In the genomic region with DNA sequence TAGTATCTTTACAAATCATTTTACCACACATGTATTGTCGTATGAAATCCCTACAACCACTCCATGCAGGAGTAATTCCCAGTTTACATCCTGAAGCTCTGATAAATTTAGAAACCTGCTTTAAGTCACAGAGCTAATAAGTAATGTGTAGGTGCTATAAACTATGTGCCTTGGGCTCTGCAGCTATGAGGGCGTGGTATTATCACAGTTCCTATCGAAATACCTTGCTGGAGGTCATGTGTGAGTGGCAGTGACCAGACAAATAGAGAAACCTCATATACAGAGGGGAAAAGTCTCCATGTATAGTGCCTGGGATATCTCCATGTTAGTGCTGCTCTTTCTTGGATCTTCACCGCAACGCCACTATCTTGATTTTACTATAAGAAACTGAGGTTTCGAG, we compare ENCODE assay signal across 10 cellular contexts. TPM values are rescaled to one million over a fixed set of nuclear protein-coding genes. Genes with fewer than 3 reads are reported as not detected.
A peak's percentile ranks its signal among the peaks of the same experiment; 100 is the strongest.
DNase-seq lines count a peak whose midpoint lies in the region; ATAC-seq, FAIRE-seq and TF ChIP-seq lines count a peak whose summit lies in the region.
"Had no signal": no experiment of that assay in that cellular context is flagged by ENCODE, and none has a peak within 500 bp of the region (broad histone marks: within the 10 kb centered on the region; RNA-seq: fewer than 3 reads in every experiment).

No MANE protein-coding gene starts in this region.

- intact Hi-C loops in activated T-helper 2 cell treated with anti-CD3 and anti-CD28 coated beads, Interferon-gamma antibody, Interleukin-2, Interleukin-4, amounts not matched to agents 10 μg/mL and 5 μg/mL and 100 μg/mL, durations not matched to agents 14 hours and 24 hours and 36 hours (cut with micrococcal nuclease): loop anchor here (1.0 kb wide), 3 partner anchors 84 to 174 kb away; a partner anchor contains a TSS
- intact Hi-C loops in posterior cingulate gyrus (cut with DNase I): no loop called here

- peaks cover 16% of the 10 kb centered on the region for H3K36me3 Mint-ChIP-seq in activated T-helper 2 cell treated with anti-CD3 and anti-CD28 coated beads, Interferon-gamma antibody, Interleukin-2, Interleukin-4, amounts not matched to agents 10 μg/mL and 5 μg/mL and 100 μg/mL, durations not matched to agents 14 hours and 24 hours and 36 hours (ENCODE audit: low read depth)

- H2AFZ ChIP-seq in SK-N-SH (ENCODE audit: low read depth) (peak overlapping the region; percentile 94), keratinocyte (ENCODE audit: control insufficient read depth, low read length) (peak overlapping the region; percentile 19)

- peaks cover 9% of the 10 kb centered on the region for H3F3A ChIP-seq in SK-N-SH (replicated peaks; ENCODE audit: insufficient read depth)

- H3K79me2 ChIP-seq in SK-N-SH (ENCODE audit: insufficient read depth) (peaks cover 36% of the 10 kb centered on the region), keratinocyte (ENCODE audit: control insufficient read depth, insufficient read depth, low read length) (peaks cover 37% of the 10 kb centered on the region)

- dilution Hi-C loops in keratinocyte (cut with MboI; ENCODE audit: extremely low pct_ligation_motif_present, low sequenced_read_pairs): no loop called here

- peak overlapping the region; percentile 94 for H3K4me3 Mint-ChIP-seq in activated T-helper 2 cell treated with anti-CD3 and anti-CD28 coated beads, Interferon-gamma antibody, Interleukin-2, Interleukin-4, amounts not matched to agents 10 μg/mL and 5 μg/mL and 100 μg/mL, durations not matched to agents 14 hours and 24 hours and 36 hours (ENCODE audit: low read depth)

- no peaks in the 10 kb centered on the region for H3K27me3 ChIP-seq in SK-N-SH (ENCODE audit: insufficient read depth)
- no peaks in the 10 kb centered on the region for H3K27me3 ChIP-seq in keratinocyte (ENCODE audit: control insufficient read depth, extremely low read depth, insufficient read depth, low read length)
- peaks cover 0 to 3% of the 10 kb centered on the region in 2 donors for H3K27me3 ChIP-seq in stomach smooth muscle (ENCODE audit: control insufficient read depth in 1 of 2, insufficient read depth in 2 of 2, low read length in 2 of 2)

- H3K4me1 Mint-ChIP-seq in activated T-helper 2 cell treated with anti-CD3 and anti-CD28 coated beads, Interferon-gamma antibody, Interleukin-2, Interleukin-4, amounts not matched to agents 10 μg/mL and 5 μg/mL and 100 μg/mL, durations not matched to agents 14 hours and 24 hours and 36 hours (ENCODE audit: low read depth): peaks cover 35% of the 10 kb centered on the region

- H3K27me3 Mint-ChIP-seq in activated T-helper 2 cell treated with anti-CD3 and anti-CD28 coated beads, Interferon-gamma antibody, Interleukin-2, Interleukin-4, amounts not matched to agents 10 μg/mL and 5 μg/mL and 100 μg/mL, durations not matched to agents 14 hours and 24 hours and 36 hours (ENCODE audit: low read depth): no peaks in the 10 kb centered on the region

- no peak overlapping the region for H3K4me3 ChIP-seq in SK-N-SH (ENCODE audit: low read depth in 2 of 2, low read length in 1 of 2)
- H3K4me3 ChIP-seq in keratinocyte (ENCODE audit: control insufficient read depth in 2 of 3, extremely low read depth in 1 of 3, insufficient read depth in 2 of 3, low read depth in 1 of 3, low read length in 3 of 3): no peak overlapping the region
- H3K4me3 ChIP-seq in stomach smooth muscle (ENCODE audit: low read length in 2 of 2): peak overlapping the region; percentile 89 to 96

- no peaks in the 10 kb centered on the region for H3K9me1 ChIP-seq in keratinocyte (ENCODE audit: control insufficient read depth, extremely low read depth, insufficient read depth, low read length)

- TF ChIP-seq CTCF in SK-N-SH (IDR thresholded peaks at IDR 0.05) (no peak), keratinocyte (optimal IDR thresholded peaks at IDR 0.05 in 1 of 3, IDR thresholded peaks at IDR 0.05 in 1 of 3, conservative IDR thresholded peaks at IDR 0.05 in 1 of 3; ENCODE audit: extremely low read depth in 1 of 3, insufficient read depth in 2 of 3, low read length in 3 of 3) (no peak)

- peak overlapping the region; percentile 91; the same call in 1 of the 2 replicates for H3K4me2 ChIP-seq in SK-N-SH
- peak overlapping the region; percentile 95 for H3K4me2 ChIP-seq in keratinocyte (ENCODE audit: control insufficient read depth, extremely low read depth, insufficient read depth, low read depth, low read length)

- peak overlapping the region; percentile 96 for H3K27ac Mint-ChIP-seq in activated T-helper 2 cell treated with anti-CD3 and anti-CD28 coated beads, Interferon-gamma antibody, Interleukin-2, Interleukin-4, amounts not matched to agents 10 μg/mL and 5 μg/mL and 100 μg/mL, durations not matched to agents 14 hours and 24 hours and 36 hours

- FAIRE-seq in keratinocyte (lab: Jason Lieb, UNC): no peak

- no peak for TF ChIP-seq RAD21 in SK-N-SH (IDR thresholded peaks at IDR 0.05; ENCODE audit: low read length)

- no peak for TF ChIP-seq EP300 in SK-N-SH (IDR thresholded peaks at IDR 0.05; ENCODE audit: borderline replicate concordance in 1 of 2, low read depth in 1 of 2, low read length in 1 of 2)

- H4K20me1 ChIP-seq in SK-N-SH (ENCODE audit: insufficient read depth): no peaks in the 10 kb centered on the region
- H4K20me1 ChIP-seq in keratinocyte (ENCODE audit: control insufficient read depth, extremely low read depth, insufficient read depth, low read length): no peaks in the 10 kb centered on the region

- H3K4me1 ChIP-seq in SK-N-SH (ENCODE audit: control insufficient read depth in 1 of 2, insufficient read depth in 2 of 2, low read depth in 1 of 2, low read length in 1 of 2) (peaks cover 11 to 15% of the 10 kb centered on the region in 2 experiments; a peak in 3 of 4 replicates), keratinocyte (ENCODE audit: control insufficient read depth, extremely low read depth, insufficient read depth, low read length) (peaks cover 15% of the 10 kb centered on the region), stomach smooth muscle (ENCODE audit: control insufficient read depth, insufficient read depth, low read length) (peaks cover 7% of the 10 kb centered on the region)

- H3K36me3 ChIP-seq in SK-N-SH (replicated peaks in 1 of 2; ENCODE audit: control insufficient read depth in 1 of 2, insufficient read depth in 2 of 2, low read length in 1 of 2): no peaks in the 10 kb centered on the region
- no peaks in the 10 kb centered on the region for H3K36me3 ChIP-seq in keratinocyte (ENCODE audit: control insufficient read depth in 2 of 2, extremely low read depth in 1 of 2, insufficient read depth in 2 of 2, low read length in 2 of 2)
- H3K36me3 ChIP-seq in stomach smooth muscle (ENCODE audit: control insufficient read depth in 2 of 2, insufficient read depth in 2 of 2, low read length in 2 of 2): no peaks in the 10 kb centered on the region

- no peak overlapping the region for H3K9ac ChIP-seq in SK-N-SH
- no peak overlapping the region for H3K9ac ChIP-seq in keratinocyte (ENCODE audit: control insufficient read depth, extremely low read depth, insufficient read depth, low read length)
- H3K9ac ChIP-seq in stomach smooth muscle (ENCODE audit: low read length in 2 of 2): peak overlapping the region in 1 of 2 donors; percentile 70

- no peaks in the 10 kb centered on the region for H3K9me3 Mint-ChIP-seq in activated T-helper 2 cell treated with anti-CD3 and anti-CD28 coated beads, Interferon-gamma antibody, Interleukin-2, Interleukin-4, amounts not matched to agents 10 μg/mL and 5 μg/mL and 100 μg/mL, durations not matched to agents 14 hours and 24 hours and 36 hours

- WGBS in SK-N-SH (ENCODE audit: low lambda C conversion rate): 95% methylated on average over 6 of the region's 6 CpGs

- POLR2A ChIA-PET in SK-N-SH (lab: Yijun Ruan, JAX): no interaction called here

- DNase-seq in SK-N-SH: no peak
- DNase-seq in activated T-helper 2 cell treated with anti-CD3 and anti-CD28 coated beads, Interferon-gamma antibody, Interleukin-2, Interleukin-4, amounts not matched to agents 10 μg/mL and 5 μg/mL and 100 μg/mL, durations not matched to agents 14 hours and 24 hours and 36 hours (ENCODE audit: low spot score): no peak
- no peak for DNase-seq in keratinocyte (ENCODE audit: low read depth, low spot score)
- DNase-seq in superior temporal gyrus (ENCODE audit: extremely low spot score): no peak
- DNase-seq in posterior cingulate gyrus: no peak
- DNase-seq: islet precursor cell, NCI-H82 had no signal

- CTCF ChIA-PET in SK-N-SH (lab: Yijun Ruan, JAX): interaction anchor here (3.5 kb wide), 1 partner anchor 59 kb away, joined by 24 read pairs; no protein-coding TSS in a partner anchor

- ATAC-seq in SK-N-SH treated with all-trans-retinoic acid at 6 μM for 48 hours (no peak), GM18873 (IDR thresholded peaks at IDR 0.05; ENCODE audit: low FRiP score, unreplicated experiment) (no peak)

- no peaks in the 10 kb centered on the region for H3K9me2 ChIP-seq in SK-N-SH

- H3K9me3 ChIP-seq in SK-N-SH: no peaks in the 10 kb centered on the region
- H3K9me3 ChIP-seq in keratinocyte (ENCODE audit: control insufficient read depth, low read depth, low read length): no peaks in the 10 kb centered on the region
- H3K9me3 ChIP-seq in stomach smooth muscle (ENCODE audit: control insufficient read depth in 2 of 2, low read length in 2 of 2): no peaks in the 10 kb centered on the region

- H3K27ac ChIP-seq in SK-N-SH (ENCODE audit: low read depth in 2 of 2, low read length in 1 of 2) (no peak overlapping the region), keratinocyte (ENCODE audit: control insufficient read depth, insufficient read depth, low read length) (peak overlapping the region; percentile 100), stomach smooth muscle (ENCODE audit: low read length) (peak overlapping the region; percentile 84)

TF ChIP-seq in SK-N-SH, 30 proteins besides CTCF, POLR2A, EP300 and RAD21 (continues in another document):
- TF ChIP-seq TCF12 (IDR thresholded peaks at IDR 0.05): no peak

TF ChIP-seq in SK-N-SH treated with all-trans-retinoic acid at 6 μM for 48 hours, 23 proteins besides CTCF, POLR2A, EP300 and RAD21:
- TF ChIP-seq ZNF565 (CRISPR knock-in tag; conservative IDR thresholded peaks at IDR 0.05; ENCODE audit: low read depth): no peak
- TF ChIP-seq SNAI2 (CRISPR knock-in tag; IDR thresholded peaks at IDR 0.05): no peak

RNA-seq across cellular contexts. Expression of a gene that starts 0.9 kb away (rescaled TPM):
- polyA plus RNA-seq in SK-N-SH (2012; rRNA removed) (8.6 and 12.0 TPM in 2 replicates), keratinocyte (10.6 to 20.2 TPM (median 11.2 TPM) in 3 replicates)
- 11.5 and 14.9 TPM in 2 replicates for polyA plus RNA-seq in SK-N-SH (2012; cell fraction: cytosol; rRNA removed)
- polyA plus RNA-seq in SK-N-SH (2012; cell fraction: nucleus; rRNA removed): 9.4 and 18.5 TPM in 2 replicates
- 38.2 and 44.8 TPM in 2 replicates for total RNA-seq in activated T-helper 2 cell treated with anti-CD3 and anti-CD28 coated beads, Interferon-gamma antibody, Interleukin-2, Interleukin-4, amounts not matched to agents 10 μg/mL and 5 μg/mL and 100 μg/mL, durations not matched to agents 14 hours and 24 hours and 36 hours
- polyA plus RNA-seq in keratinocyte (2011; ENCODE audit: low read depth): 132 TPM
- 5.9 and 10.9 TPM in 2 replicates for polyA plus RNA-seq in keratinocyte (2011; cell fraction: cytosol; rRNA removed)
- polyA plus RNA-seq in keratinocyte (2011; cell fraction: nucleus; rRNA removed): 13.9 and 19.3 TPM in 2 replicates
- 12.0 and 34.3 TPM in 2 replicates for polyA plus RNA-seq in keratinocyte (2012; ENCODE audit: low replicate concordance)
- polyA minus RNA-seq in keratinocyte: 2.2 to 17.3 TPM (median 7.9 TPM) in 3 replicates
- polyA minus RNA-seq in keratinocyte (2011; cell fraction: cytosol; rRNA and poly(A)+ RNA removed): 8.8 TPM
- 9.8 and 14.5 TPM in 2 replicates for polyA minus RNA-seq in keratinocyte (2011; cell fraction: nucleus; rRNA and poly(A)+ RNA removed)

Comparison
In these comparisons a context has a peak if more than half of its experiments do, and no peak if none do; other contexts are left out.
1. H3K27ac ChIP-seq: peak in keratinocyte (single experiment) and stomach smooth muscle (single experiment); none in SK-N-SH (0 of 2).
2. H3K4me3 ChIP-seq: peak in stomach smooth muscle (2 of 2); none in SK-N-SH (0 of 2) and keratinocyte (0 of 3).